Comparison of ENCODE assay signal across 1 cellular context in the genomic region with DNA sequence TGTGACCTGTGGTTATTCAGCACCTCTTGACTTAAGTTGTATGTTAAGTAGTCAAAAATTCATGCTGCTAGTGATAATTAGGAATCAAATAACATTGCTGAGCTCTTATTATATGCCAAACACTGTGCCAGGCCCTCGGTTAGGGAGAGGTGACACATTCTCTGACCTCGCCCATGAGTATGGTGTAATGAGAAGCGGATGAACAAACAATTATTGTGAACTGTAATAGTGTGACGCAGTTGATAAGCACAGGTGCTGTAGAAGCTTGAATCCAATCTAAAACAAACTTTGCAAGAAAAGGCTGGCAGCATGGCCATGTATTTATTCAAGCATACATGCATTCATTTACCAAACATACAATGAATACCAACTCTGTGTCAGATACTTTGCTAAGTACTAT.
TF ChIP-seq lines count a peak whose summit lies in the region.

No MANE protein-coding gene starts in this region.

TF ChIP-seq in HepG2, 621 proteins besides CTCF, POLR2A, EP300 and RAD21:
- no peak for TF ChIP-seq ATF7-NPFF (CRISPR knock-in tag; IDR thresholded peaks at IDR 0.05; ENCODE audit: low read depth)
- TF ChIP-seq, protein P1, sequence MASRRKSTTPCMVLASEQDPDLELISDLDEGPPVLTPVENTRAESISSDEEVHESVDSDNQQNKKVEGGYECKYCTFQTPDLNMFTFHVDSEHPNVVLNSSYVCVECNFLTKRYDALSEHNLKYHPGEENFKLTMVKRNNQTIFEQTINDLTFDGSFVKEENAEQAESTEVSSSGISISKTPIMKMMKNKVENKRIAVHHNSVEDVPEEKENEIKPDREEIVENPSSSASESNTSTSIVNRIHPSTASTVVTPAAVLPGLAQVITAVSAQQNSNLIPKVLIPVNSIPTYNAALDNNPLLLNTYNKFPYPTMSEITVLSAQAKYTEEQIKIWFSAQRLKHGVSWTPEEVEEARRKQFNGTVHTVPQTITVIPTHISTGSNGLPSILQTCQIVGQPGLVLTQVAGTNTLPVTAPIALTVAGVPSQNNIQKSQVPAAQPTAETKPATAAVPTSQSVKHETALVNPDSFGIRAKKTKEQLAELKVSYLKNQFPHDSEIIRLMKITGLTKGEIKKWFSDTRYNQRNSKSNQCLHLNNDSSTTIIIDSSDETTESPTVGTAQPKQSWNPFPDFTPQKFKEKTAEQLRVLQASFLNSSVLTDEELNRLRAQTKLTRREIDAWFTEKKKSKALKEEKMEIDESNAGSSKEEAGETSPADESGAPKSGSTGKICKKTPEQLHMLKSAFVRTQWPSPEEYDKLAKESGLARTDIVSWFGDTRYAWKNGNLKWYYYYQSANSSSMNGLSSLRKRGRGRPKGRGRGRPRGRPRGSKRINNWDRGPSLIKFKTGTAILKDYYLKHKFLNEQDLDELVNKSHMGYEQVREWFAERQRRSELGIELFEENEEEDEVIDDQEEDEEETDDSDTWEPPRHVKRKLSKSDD (CRISPR knock-in tag; IDR thresholded peaks at IDR 0.05; ENCODE audit: low read depth): no peak
- TF ChIP-seq ZBTB8A (CRISPR knock-in tag; IDR thresholded peaks at IDR 0.05; ENCODE audit: borderline replicate concordance, low read depth): no peak
- TF ChIP-seq HOXA5 (CRISPR knock-in tag; IDR thresholded peaks at IDR 0.05): no peak
- TF ChIP-seq FOSL1 (CRISPR knock-in tag; IDR thresholded peaks at IDR 0.05; ENCODE audit: borderline replicate concordance): no peak
- TF ChIP-seq, protein P2, sequence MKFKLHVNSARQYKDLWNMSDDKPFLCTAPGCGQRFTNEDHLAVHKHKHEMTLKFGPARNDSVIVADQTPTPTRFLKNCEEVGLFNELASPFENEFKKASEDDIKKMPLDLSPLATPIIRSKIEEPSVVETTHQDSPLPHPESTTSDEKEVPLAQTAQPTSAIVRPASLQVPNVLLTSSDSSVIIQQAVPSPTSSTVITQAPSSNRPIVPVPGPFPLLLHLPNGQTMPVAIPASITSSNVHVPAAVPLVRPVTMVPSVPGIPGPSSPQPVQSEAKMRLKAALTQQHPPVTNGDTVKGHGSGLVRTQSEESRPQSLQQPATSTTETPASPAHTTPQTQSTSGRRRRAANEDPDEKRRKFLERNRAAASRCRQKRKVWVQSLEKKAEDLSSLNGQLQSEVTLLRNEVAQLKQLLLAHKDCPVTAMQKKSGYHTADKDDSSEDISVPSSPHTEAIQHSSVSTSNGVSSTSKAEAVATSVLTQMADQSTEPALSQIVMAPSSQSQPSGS (CRISPR knock-in tag; IDR thresholded peaks at IDR 0.05): no peak
- TF ChIP-seq CCDC6 (CRISPR knock-in tag; IDR thresholded peaks at IDR 0.05): no peak
- TF ChIP-seq ZSCAN25 (CRISPR knock-in tag; IDR thresholded peaks at IDR 0.05): no peak
- no peak for TF ChIP-seq HNRNPUL1 (IDR thresholded peaks at IDR 0.05; ENCODE audit: low read depth, low read length)
- TF ChIP-seq, protein P3, sequence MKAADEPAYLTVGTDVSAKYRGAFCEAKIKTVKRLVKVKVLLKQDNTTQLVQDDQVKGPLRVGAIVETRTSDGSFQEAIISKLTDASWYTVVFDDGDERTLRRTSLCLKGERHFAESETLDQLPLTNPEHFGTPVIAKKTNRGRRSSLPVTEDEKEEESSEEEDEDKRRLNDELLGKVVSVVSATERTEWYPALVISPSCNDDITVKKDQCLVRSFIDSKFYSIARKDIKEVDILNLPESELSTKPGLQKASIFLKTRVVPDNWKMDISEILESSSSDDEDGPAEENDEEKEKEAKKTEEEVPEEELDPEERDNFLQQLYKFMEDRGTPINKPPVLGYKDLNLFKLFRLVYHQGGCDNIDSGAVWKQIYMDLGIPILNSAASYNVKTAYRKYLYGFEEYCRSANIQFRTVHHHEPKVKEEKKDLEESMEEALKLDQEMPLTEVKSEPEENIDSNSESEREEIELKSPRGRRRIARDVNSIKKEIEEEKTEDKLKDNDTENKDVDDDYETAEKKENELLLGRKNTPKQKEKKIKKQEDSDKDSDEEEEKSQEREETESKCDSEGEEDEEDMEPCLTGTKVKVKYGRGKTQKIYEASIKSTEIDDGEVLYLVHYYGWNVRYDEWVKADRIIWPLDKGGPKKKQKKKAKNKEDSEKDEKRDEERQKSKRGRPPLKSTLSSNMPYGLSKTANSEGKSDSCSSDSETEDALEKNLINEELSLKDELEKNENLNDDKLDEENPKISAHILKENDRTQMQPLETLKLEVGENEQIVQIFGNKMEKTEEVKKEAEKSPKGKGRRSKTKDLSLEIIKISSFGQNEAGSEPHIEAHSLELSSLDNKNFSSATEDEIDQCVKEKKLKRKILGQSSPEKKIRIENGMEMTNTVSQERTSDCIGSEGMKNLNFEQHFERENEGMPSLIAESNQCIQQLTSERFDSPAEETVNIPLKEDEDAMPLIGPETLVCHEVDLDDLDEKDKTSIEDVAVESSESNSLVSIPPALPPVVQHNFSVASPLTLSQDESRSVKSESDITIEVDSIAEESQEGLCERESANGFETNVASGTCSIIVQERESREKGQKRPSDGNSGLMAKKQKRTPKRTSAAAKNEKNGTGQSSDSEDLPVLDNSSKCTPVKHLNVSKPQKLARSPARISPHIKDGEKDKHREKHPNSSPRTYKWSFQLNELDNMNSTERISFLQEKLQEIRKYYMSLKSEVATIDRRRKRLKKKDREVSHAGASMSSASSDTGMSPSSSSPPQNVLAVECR (CRISPR knock-in tag; IDR thresholded peaks at IDR 0.05; ENCODE audit: borderline replicate concordance): no peak
- no peak for TF ChIP-seq RFX1 (IDR thresholded peaks at IDR 0.05)
- no peak for TF ChIP-seq ZBTB21 (CRISPR knock-in tag; IDR thresholded peaks at IDR 0.05)
- TF ChIP-seq ZNF747 (CRISPR knock-in tag; IDR thresholded peaks at IDR 0.05; ENCODE audit: borderline replicate concordance): no peak
